ENCODE assay signal across 8 cellular contexts in the genomic region with DNA sequence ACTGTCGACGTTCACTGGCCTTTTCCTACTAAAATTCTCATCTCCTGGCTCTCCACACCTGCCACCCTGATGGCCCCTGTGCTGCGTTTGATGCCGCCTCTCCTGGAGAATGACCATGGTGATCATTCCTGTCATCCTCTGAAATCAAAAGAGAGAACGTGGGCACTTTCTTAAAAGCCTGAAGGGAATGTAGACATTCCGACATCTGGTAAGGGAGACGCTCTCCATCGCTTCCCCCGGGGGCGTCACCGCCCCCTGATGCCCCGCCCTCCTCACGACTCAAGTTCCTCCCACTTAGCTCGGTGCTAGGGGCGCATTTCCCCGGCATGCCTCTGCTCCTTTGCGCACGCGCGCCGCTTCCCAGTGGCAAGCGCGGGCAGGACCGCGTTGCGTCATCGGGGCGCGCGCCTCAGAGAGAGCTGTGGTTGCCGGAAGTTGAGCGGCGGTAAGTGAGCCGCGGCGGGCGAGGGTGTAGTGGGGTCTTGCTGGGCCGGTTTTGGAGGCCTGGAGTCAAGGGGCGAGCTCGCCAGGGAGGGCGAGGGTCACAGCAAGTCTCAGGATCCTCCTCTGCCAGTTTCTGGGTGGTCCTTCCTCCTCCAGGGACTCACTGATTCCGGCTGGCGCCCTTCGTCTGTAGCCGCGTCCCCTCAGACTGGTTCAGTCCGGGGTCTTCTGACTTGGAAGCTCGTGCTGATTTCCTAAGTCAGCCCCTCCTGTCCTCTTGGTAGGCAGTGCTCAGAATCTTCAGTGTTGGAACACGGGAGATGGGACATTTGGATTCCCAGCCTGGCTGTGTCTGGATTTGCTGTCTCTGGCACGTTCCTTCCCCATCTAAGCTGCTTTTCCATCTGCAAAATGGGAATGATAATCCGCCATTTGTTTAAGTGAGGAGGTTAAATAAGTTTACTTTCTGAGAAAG. TPM values are rescaled to one million over a fixed set of nuclear protein-coding genes. Genes with fewer than 3 reads are reported as not detected.
DNase-seq lines count a peak whose midpoint lies in the region; ATAC-seq and TF ChIP-seq lines count a peak whose summit lies in the region.

A gene with protein sequence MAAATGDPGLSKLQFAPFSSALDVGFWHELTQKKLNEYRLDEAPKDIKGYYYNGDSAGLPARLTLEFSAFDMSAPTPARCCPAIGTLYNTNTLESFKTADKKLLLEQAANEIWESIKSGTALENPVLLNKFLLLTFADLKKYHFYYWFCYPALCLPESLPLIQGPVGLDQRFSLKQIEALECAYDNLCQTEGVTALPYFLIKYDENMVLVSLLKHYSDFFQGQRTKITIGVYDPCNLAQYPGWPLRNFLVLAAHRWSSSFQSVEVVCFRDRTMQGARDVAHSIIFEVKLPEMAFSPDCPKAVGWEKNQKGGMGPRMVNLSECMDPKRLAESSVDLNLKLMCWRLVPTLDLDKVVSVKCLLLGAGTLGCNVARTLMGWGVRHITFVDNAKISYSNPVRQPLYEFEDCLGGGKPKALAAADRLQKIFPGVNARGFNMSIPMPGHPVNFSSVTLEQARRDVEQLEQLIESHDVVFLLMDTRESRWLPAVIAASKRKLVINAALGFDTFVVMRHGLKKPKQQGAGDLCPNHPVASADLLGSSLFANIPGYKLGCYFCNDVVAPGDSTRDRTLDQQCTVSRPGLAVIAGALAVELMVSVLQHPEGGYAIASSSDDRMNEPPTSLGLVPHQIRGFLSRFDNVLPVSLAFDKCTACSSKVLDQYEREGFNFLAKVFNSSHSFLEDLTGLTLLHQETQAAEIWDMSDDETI (plus strand): TSS at position 412 of the 919 bp plus-strand sequence. CDS start 26,299 bp downstream, outside the sequence.

- H3K36me3 Mint-ChIP-seq in activated T-helper 2 cell treated with anti-CD3 and anti-CD28 coated beads, Interferon-gamma antibody, Interleukin-2, Interleukin-4, amounts not matched to agents 10 μg/mL and 5 μg/mL and 100 μg/mL, durations not matched to agents 14 hours and 24 hours and 36 hours (ENCODE audit: low read depth) = peaks cover 31% of the 10 kb centered on the region
- H3K36me3 Mint-ChIP-seq in natural killer cell = no peaks in the 10 kb centered on the region

- H3K4me3 Mint-ChIP-seq in activated T-helper 2 cell treated with anti-CD3 and anti-CD28 coated beads, Interferon-gamma antibody, Interleukin-2, Interleukin-4, amounts not matched to agents 10 μg/mL and 5 μg/mL and 100 μg/mL, durations not matched to agents 14 hours and 24 hours and 36 hours (ENCODE audit: low read depth) = peak within 1 kb of the TSS; percentile 90
- peak within 1 kb of the TSS; percentile 96 for H3K4me3 Mint-ChIP-seq in natural killer cell

- H3K27ac Mint-ChIP-seq in activated T-helper 2 cell treated with anti-CD3 and anti-CD28 coated beads, Interferon-gamma antibody, Interleukin-2, Interleukin-4, amounts not matched to agents 10 μg/mL and 5 μg/mL and 100 μg/mL, durations not matched to agents 14 hours and 24 hours and 36 hours = peak within 1 kb of the TSS; percentile 93
- peak within 1 kb of the TSS; percentile 97 for H3K27ac Mint-ChIP-seq in natural killer cell

- DNase-seq in EL (peak; percentile 98), H4 (ENCODE audit: low spot score) (peak; percentile 95), LoVo (ENCODE audit: low spot score) (peak; percentile 97), RWPE2 (ENCODE audit: low spot score) (peak; percentile 96), fibroblast of mammary gland (ENCODE audit: low read depth) (peak; percentile 94), natural killer cell (peak; percentile 98)
- DNase-seq in activated T-helper 2 cell treated with anti-CD3 and anti-CD28 coated beads, Interferon-gamma antibody, Interleukin-2, Interleukin-4, amounts not matched to agents 10 μg/mL and 5 μg/mL and 100 μg/mL, durations not matched to agents 14 hours and 24 hours and 36 hours (ENCODE audit: low spot score) = peak; percentile 95
- peak; percentile 95 for DNase-seq in stimulated activated naive CD4-positive, alpha-beta T cell treated with Interleukin-2 at 50 U/mL for 16 hours (lab: John Stamatoyannopoulos, UW)

- peaks cover 2% of the 10 kb centered on the region for H3K27me3 Mint-ChIP-seq in activated T-helper 2 cell treated with anti-CD3 and anti-CD28 coated beads, Interferon-gamma antibody, Interleukin-2, Interleukin-4, amounts not matched to agents 10 μg/mL and 5 μg/mL and 100 μg/mL, durations not matched to agents 14 hours and 24 hours and 36 hours (ENCODE audit: low read depth)
- peaks cover 3 to 4% of the 10 kb centered on the region in 2 donors for H3K27me3 Mint-ChIP-seq in natural killer cell (ENCODE audit: low read depth in 2 of 2)

- peak within 1 kb of the TSS; percentile 69 for H3K4me3 ChIP-seq in RWPE2 (ENCODE audit: severe bottlenecking)
- peak within 1 kb of the TSS; percentile 100 for H3K4me3 ChIP-seq in fibroblast of mammary gland (ENCODE audit: control insufficient read depth, low read depth, low read length)

- peaks cover 9% of the 10 kb centered on the region for H3K9me3 Mint-ChIP-seq in activated T-helper 2 cell treated with anti-CD3 and anti-CD28 coated beads, Interferon-gamma antibody, Interleukin-2, Interleukin-4, amounts not matched to agents 10 μg/mL and 5 μg/mL and 100 μg/mL, durations not matched to agents 14 hours and 24 hours and 36 hours
- no peaks in the 10 kb centered on the region for H3K9me3 Mint-ChIP-seq in natural killer cell

- no peaks in the 10 kb centered on the region for H3K9me3 ChIP-seq in RWPE2 (ENCODE audit: severe bottlenecking)

- H3K36me3 ChIP-seq in RWPE2 (ENCODE audit: low read depth) = peaks cover 30% of the 10 kb centered on the region

- H3K4me1 Mint-ChIP-seq in activated T-helper 2 cell treated with anti-CD3 and anti-CD28 coated beads, Interferon-gamma antibody, Interleukin-2, Interleukin-4, amounts not matched to agents 10 μg/mL and 5 μg/mL and 100 μg/mL, durations not matched to agents 14 hours and 24 hours and 36 hours (ENCODE audit: low read depth) = peaks cover 43% of the 10 kb centered on the region
- peaks cover 31 to 48% of the 10 kb centered on the region in 2 donors for H3K4me1 Mint-ChIP-seq in natural killer cell

- H3K4me1 ChIP-seq in RWPE2 (ENCODE audit: insufficient read depth, poor library complexity, severe bottlenecking) = peaks cover 10% of the 10 kb centered on the region

- intact Hi-C loops in activated T-helper 2 cell treated with anti-CD3 and anti-CD28 coated beads, Interferon-gamma antibody, Interleukin-2, Interleukin-4, amounts not matched to agents 10 μg/mL and 5 μg/mL and 100 μg/mL, durations not matched to agents 14 hours and 24 hours and 36 hours (cut with micrococcal nuclease) = loop anchor here (1.0 to 5.0 kb wide), 4 partner anchors 19 to 60 kb away; no protein-coding TSS in a partner anchor
- intact Hi-C loops in natural killer cell (cut with micrococcal nuclease) = loop anchor here (1.0 to 5.0 kb wide), 3 partner anchors 19 to 370 kb away; partner anchors contain the start of gene VGLL4

- H3K27me3 ChIP-seq in RWPE2 (ENCODE audit: insufficient read depth, poor library complexity, severe bottlenecking) = no peaks in the 10 kb centered on the region

- TF ChIP-seq CTCF in RWPE2 (IDR thresholded peaks at IDR 0.05; ENCODE audit: poor library complexity, severe bottlenecking) (no peak), fibroblast of mammary gland (conservative IDR thresholded peaks at IDR 0.05; ENCODE audit: control insufficient read depth, insufficient read depth, low read depth, low read length) (no peak), natural killer cell (IDR thresholded peaks at IDR 0.05) (no peak)

- peak within 1 kb of the TSS; percentile 46 for H3K27ac ChIP-seq in RWPE2 (ENCODE audit: poor library complexity, severe bottlenecking)

- peak; percentile 92 for ATAC-seq in RWPE2 (ENCODE audit: low read depth)
- peak; percentile 93 to 97 (median 93) for ATAC-seq in natural killer cell

RNA-seq across cellular contexts. Expression of the gene that starts here (rescaled TPM):
- total RNA-seq in H4 (2014; rRNA removed; shearing (Covaris generic)) = 41.6 and 59.1 TPM in 2 replicates
- total RNA-seq in activated T-helper 2 cell treated with anti-CD3 and anti-CD28 coated beads, Interferon-gamma antibody, Interleukin-2, Interleukin-4, amounts not matched to agents 10 μg/mL and 5 μg/mL and 100 μg/mL, durations not matched to agents 14 hours and 24 hours and 36 hours = 44.1 and 45.2 TPM in 2 replicates
- total RNA-seq in natural killer cell = 10 to 100 TPM; 55.3 to 72.9 (median 68.6) TPM

Comparison
In these comparisons a context has a peak if more than half of its experiments do, and no peak if none do; other contexts are left out.
1. Peak in every context shown above with its lines: DNase-seq, ATAC-seq, H3K4me3 ChIP-seq and H3K27ac ChIP-seq.